10 cellular contexts compared by ENCODE assay signal in the genomic region with DNA sequence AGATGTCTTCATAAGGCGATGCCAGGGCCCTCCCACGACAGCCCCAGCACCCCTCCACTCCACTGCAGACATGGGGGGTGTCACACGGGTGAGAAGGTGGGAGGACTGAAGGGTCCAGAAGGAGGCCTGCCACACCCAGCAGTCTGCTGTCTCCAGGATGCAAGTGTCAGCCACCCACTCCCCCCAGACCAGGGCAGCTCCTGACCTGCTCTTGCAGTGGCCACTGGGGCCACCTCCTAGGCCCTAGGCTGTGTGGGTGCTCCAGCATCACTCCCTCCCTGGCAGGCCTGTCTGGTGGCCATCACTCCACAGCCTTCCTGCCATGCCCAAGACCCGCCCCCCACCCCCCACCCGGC.
DNase-seq lines count a peak whose midpoint lies in the region; ATAC-seq and TF ChIP-seq lines count a peak whose summit lies in the region.
"Had no signal": no experiment of that assay in that cellular context is flagged by ENCODE, and none has a peak within 500 bp of the region (broad histone marks: within the 10 kb centered on the region; RNA-seq: fewer than 3 reads in every experiment).

No MANE protein-coding gene starts in this region.

- no peak for TF ChIP-seq CTCF in prostate gland (IDR thresholded peaks at IDR 0.05)

- H3K27ac ChIP-seq in angular gyrus (ENCODE audit: low read depth, low read length) (peak overlapping the region; percentile 84), skeletal muscle tissue (ENCODE audit: low read depth, low read length) (no peak overlapping the region), prostate gland (no peak overlapping the region)

- H3K9ac ChIP-seq in skeletal muscle tissue (ENCODE audit: low read depth in 1 of 3, low read length in 3 of 3): peak overlapping the region in 1 of 3 donors; percentile 25

- ATAC-seq in HG02678 (IDR thresholded peaks at IDR 0.05; ENCODE audit: unreplicated experiment): no peak

- H3K4me1 ChIP-seq in skeletal muscle tissue (ENCODE audit: control insufficient read depth in 3 of 3, insufficient read depth in 3 of 3, low read length in 3 of 3) (peaks cover 3 to 6% (median 3%) of the 10 kb centered on the region in 3 donors), prostate gland (replicated peaks) (no peaks in the 10 kb centered on the region)

- peaks cover 4% of the 10 kb centered on the region for H3K9me3 ChIP-seq in iPS-18c (ENCODE audit: control insufficient read depth, insufficient read depth, low read length)
- H3K9me3 ChIP-seq in skeletal muscle tissue (ENCODE audit: control insufficient read depth in 3 of 3, low read length in 3 of 3): peaks cover 4 to 8% (median 5%) of the 10 kb centered on the region in 3 donors
- no peaks in the 10 kb centered on the region for H3K9me3 ChIP-seq in prostate gland

- intact Hi-C loops in prostate gland (cut with DNase I): no loop called here

- no peak for DNase-seq in H7
- no peak for DNase-seq in inferior parietal cortex (ENCODE audit: extremely low spot score)
- DNase-seq in activated naive CD4-positive, alpha-beta T cell (lab: John Stamatoyannopoulos, UW): no peak
- no peak for DNase-seq in prostate gland (ENCODE audit: low spot score)
- DNase-seq: activated CD4-positive, alpha-beta T cell treated with anti-CD3 and anti-CD28 coated beads for 1 hour; CD4-positive, alpha-beta T cell had no signal

- H3K36me3 ChIP-seq in H7 (replicated peaks; ENCODE audit: control insufficient read depth, insufficient read depth, low read length) (no peaks in the 10 kb centered on the region), skeletal muscle tissue (ENCODE audit: control insufficient read depth in 3 of 3, insufficient read depth in 3 of 3, low read length in 3 of 3) (no peaks in the 10 kb centered on the region), prostate gland (no peaks in the 10 kb centered on the region)

- WGBS in prostate gland: 61% methylated on average over 5 of the region's 5 CpGs

- H3K4me3 ChIP-seq in H7 (ENCODE audit: insufficient read depth, low read depth, low read length) (peak overlapping the region; percentile 43; the same call in 1 of the 2 replicates), iPS-18c (ENCODE audit: insufficient read depth, low read depth, low read length) (peak overlapping the region; percentile 46), skeletal muscle tissue (ENCODE audit: low read length in 3 of 3) (peak overlapping the region in 2 of 3 donors; percentile 57 to 67), prostate gland (peak overlapping the region in 1 of 2 donors; percentile 32)

- TF ChIP-seq POLR2A in prostate gland (IDR thresholded peaks at IDR 0.05): no peak

- H3K27me3 ChIP-seq in H7 (ENCODE audit: control insufficient read depth, insufficient read depth, low read length) (peaks cover 18% of the 10 kb centered on the region), skeletal muscle tissue (ENCODE audit: control insufficient read depth in 3 of 3, insufficient read depth in 3 of 3, low read length in 3 of 3) (peaks cover 3 to 14% (median 14%) of the 10 kb centered on the region in 3 donors), prostate gland (replicated peaks; ENCODE audit: insufficient read depth) (no peaks in the 10 kb centered on the region)
